ENCODE assay signal across 8 cellular contexts in genomic region chr13:30618186-30618937, GRCh38. TPM values are rescaled to one million over a fixed set of nuclear protein-coding genes. Genes with fewer than 3 reads are reported as not detected.
DNase-seq lines count a peak whose midpoint lies in the region; ATAC-seq, FAIRE-seq and TF ChIP-seq lines count a peak whose summit lies in the region.

No MANE protein-coding gene starts in this region.

- peaks cover 0 to 52% (median 28%) of the 10 kb centered on the region in 9 donors for H3K4me1 ChIP-seq in heart right ventricle
- H3K4me1 ChIP-seq in Karpas-422 (ENCODE audit: low read length), result peaks cover 43% of the 10 kb centered on the region
- peaks cover 7 to 12% of the 10 kb centered on the region in 2 donors for H3K4me1 ChIP-seq in kidney (ENCODE audit: control insufficient read depth in 1 of 2, insufficient read depth in 1 of 2, low read depth in 1 of 2, low read length in 2 of 2)
- peaks cover 16 to 53% (median 34%) of the 10 kb centered on the region in 4 donors for H3K4me1 ChIP-seq in stomach

- peaks cover 18% of the 10 kb centered on the region for H4K20me1 ChIP-seq in Karpas-422 (ENCODE audit: insufficient read depth, low read depth, low read length)

- no peak for TF ChIP-seq POLR2A in stomach (IDR thresholded peaks at IDR 0.05)

- H3K9me2 ChIP-seq in Karpas-422 (replicated peaks; ENCODE audit: insufficient read depth, low read length), result no peaks in the 10 kb centered on the region

- intact Hi-C loops in heart right ventricle (cut with DNase I), result loop anchor here in 6 of 10 donors (5.0 to 10.0 kb wide), 7 partner anchors 54 to 314 kb away; partner anchors contain the start of genes KATNAL1 (in 4 of the 6) and UBE2L5 (in 1 of the 6)
- intact Hi-C loops in left ventricle myocardium superior (cut with micrococcal nuclease), result loop anchor here (2.0 to 5.0 kb wide), 2 partner anchors 152 to 211 kb away; no protein-coding TSS in a partner anchor
- intact Hi-C loops in kidney (cut with DNase I), result no loop called here
- intact Hi-C loops in stomach (cut with DNase I; ENCODE audit: low total_unique reads), result no loop called here

- peak in 1 of 8 donors; percentile 0 for ATAC-seq in heart right ventricle
- no peak for ATAC-seq in left ventricle myocardium superior
- no peak for ATAC-seq in GM21576 (IDR thresholded peaks at IDR 0.05; ENCODE audit: unreplicated experiment)

- peak overlapping the region; percentile 84; the same call in 1 of the 2 replicates for H2AFZ ChIP-seq in Karpas-422 (ENCODE audit: low read length)

- peak in 1 of 2 donors; percentile 16 for DNase-seq in heart right ventricle
- DNase-seq in left ventricle myocardium superior, result no peak
- peak; percentile 71 for DNase-seq in Karpas-422
- peak; percentile 68 for DNase-seq in kidney
- DNase-seq in stomach, result peak; percentile 27
- no peak for DNase-seq in HuH-7.5 (ENCODE audit: low spot score)

- H3K27ac ChIP-seq in heart right ventricle, result peak overlapping the region; percentile 50 to 100 (median 99)
- H3K27ac ChIP-seq in Karpas-422 (ENCODE audit: low read length), result peak overlapping the region; percentile 56
- peak overlapping the region; percentile 13 for H3K27ac ChIP-seq in adipose tissue (ENCODE audit: low read depth, low read length)
- H3K27ac ChIP-seq in kidney (ENCODE audit: low read depth in 2 of 2, low read length in 2 of 2), result peak overlapping the region; percentile 100
- H3K27ac ChIP-seq in stomach, result peak overlapping the region; percentile 84 to 100 (median 100)

- TF ChIP-seq CTCF in heart right ventricle (IDR thresholded peaks at IDR 0.05) (no peak), kidney (IDR thresholded peaks at IDR 0.05; ENCODE audit: borderline replicate concordance, extremely low read depth, insufficient read depth) (no peak), stomach (IDR thresholded peaks at IDR 0.05) (no peak)

- FAIRE-seq in kidney (lab: Jason Lieb, UNC), result no peak

- H3K27me3 ChIP-seq in heart right ventricle (no peaks in the 10 kb centered on the region), Karpas-422 (ENCODE audit: low read length) (no peaks in the 10 kb centered on the region), stomach (no peaks in the 10 kb centered on the region)

- WGBS in heart right ventricle, 2 donors, result 1% methylated on average over 21 of the region's 21 CpGs
- 0 to 1% (median 1%) methylated on average over 21 of the region's 21 CpGs for WGBS in adipose tissue, 3 donors
- WGBS in stomach, 5 donors, result 0 to 1% (median 0%) methylated on average over 21 of the region's 21 CpGs

- peaks cover 74% of the 10 kb centered on the region for H3K79me2 ChIP-seq in Karpas-422 (ENCODE audit: low read length)

- H3K9ac ChIP-seq in Karpas-422 (ENCODE audit: low read length) (peak overlapping the region; percentile 89), kidney (ENCODE audit: low read length in 2 of 2) (peak overlapping the region; percentile 93 to 96)

- H3K4me3 ChIP-seq in heart right ventricle (peak overlapping the region; percentile 63 to 91 (median 80)), Karpas-422 (ENCODE audit: low read length) (peak overlapping the region; percentile 92), kidney (ENCODE audit: low read length in 2 of 2) (peak overlapping the region; percentile 89 to 95), stomach (peak overlapping the region; percentile 67 to 91 (median 91))

- H3K9me3 ChIP-seq in heart right ventricle (no peaks in the 10 kb centered on the region), Karpas-422 (ENCODE audit: low read length) (no peaks in the 10 kb centered on the region), kidney (ENCODE audit: control insufficient read depth in 1 of 2, low read length in 2 of 2) (no peaks in the 10 kb centered on the region), stomach (no peaks in the 10 kb centered on the region)

- H3K4me2 ChIP-seq in Karpas-422 (ENCODE audit: low read depth, low read length, poor library complexity, severe bottlenecking), result peak overlapping the region; percentile 88

- TF ChIP-seq EP300 in stomach (IDR thresholded peaks at IDR 0.05), result no peak

- H3K36me3 ChIP-seq in heart right ventricle, result peaks cover 0 to 26% (median 0%) of the 10 kb centered on the region in 9 donors
- peaks cover 12% of the 10 kb centered on the region for H3K36me3 ChIP-seq in Karpas-422 (ENCODE audit: insufficient read depth, low read length)
- H3K36me3 ChIP-seq in kidney (ENCODE audit: control insufficient read depth in 1 of 2, insufficient read depth in 2 of 2, low read length in 2 of 2), result peaks cover 3 to 6% of the 10 kb centered on the region in 2 donors
- H3K36me3 ChIP-seq in stomach, result peaks cover 5 to 16% (median 16%) of the 10 kb centered on the region in 4 donors

RNA-seq across cellular contexts. Expression of gene USPL1, which starts 0.6 kb away (rescaled TPM):
- total RNA-seq in heart right ventricle, result 10 to 100 TPM in 3 of 10 donors, 1 to 10 TPM in 7; 8.9 to 10.6 (median 9.8) TPM
- 1 to 10 TPM; 4.9 to 9.7 TPM for polyA plus RNA-seq in heart right ventricle
- total RNA-seq in left ventricle myocardium superior, result 10.5 TPM
- 12.8 and 18.4 TPM in 2 replicates for total RNA-seq in Karpas-422 (2014; rRNA removed; shearing (Covaris generic); ENCODE audit: low replicate concordance)
- 10 to 100 TPM in 1 of 3 donors, 1 to 10 TPM in 2; 5.3 to 11.4 (median 9.8) TPM for polyA plus RNA-seq in adipose tissue
- total RNA-seq in kidney, result 18.4 TPM
- polyA plus RNA-seq in kidney (ENCODE audit: insufficient read depth, low read depth, low replicate concordance), result 6.3 TPM
- total RNA-seq in stomach, result 10 to 100 TPM in 4 of 5 donors, 1 to 10 TPM in 1; 6.4 to 33.9 (median 16.3) TPM
- 1 to 10 TPM; 5.5 to 7.4 (median 6.1) TPM for polyA plus RNA-seq in stomach

Comparison
In these comparisons a context has a peak if more than half of its experiments do, and no peak if none do; other contexts are left out.
1. DNase-seq: peak in Karpas-422 (single experiment), kidney (single experiment) and stomach (single experiment); none in left ventricle myocardium superior (single experiment) and HuH-7.5 (single experiment).
2. H3K27ac ChIP-seq: peak in every context shown above with its lines; median percentile 100 in kidney; 100 in stomach; 99 in heart right ventricle; 56 in Karpas-422; 13 in adipose tissue.
3. intact Hi-C loops: an anchor here in heart right ventricle (5.0 to 10.0 kb wide) and left ventricle myocardium superior (2.0 to 5.0 kb wide); none called in kidney and stomach.
4. Peak in every context shown above with its lines, with median percentiles within 50 percentile points of each other: H3K4me3 ChIP-seq.